In genomic region chr13:93172109-93172508, GRCh38 we compare ENCODE assay signal across 13 cellular contexts. TPM values are rescaled to one million over a fixed set of nuclear protein-coding genes. Genes with fewer than 3 reads are reported as not detected.
A peak's percentile ranks its signal among the peaks of the same experiment; 100 is the strongest.
DNase-seq lines count a peak whose midpoint lies in the region; TF ChIP-seq lines count a peak whose summit lies in the region.
"Had no signal": no experiment of that assay in that cellular context is flagged by ENCODE, and none has a peak within 500 bp of the region (broad histone marks: within the 10 kb centered on the region; RNA-seq: fewer than 3 reads in every experiment).

No MANE protein-coding gene starts in this region.

- H3K4me1 ChIP-seq in left ventricle myocardium inferior (no peaks in the 10 kb centered on the region), vagina (no peaks in the 10 kb centered on the region)
- H3K4me1 ChIP-seq: colonic mucosa had no signal

- peak; percentile 17 for DNase-seq in SKM-1 treated with dmso at 0.1 percent for 144 hours (lab: John Stamatoyannopoulos, UW; ENCODE audit: unreplicated experiment)
- DNase-seq in SKM-1 (lab: John Stamatoyannopoulos, UW; ENCODE audit: unreplicated experiment): no peak
- peak; percentile 5 for DNase-seq in OCI-M1 (lab: John Stamatoyannopoulos, UW)
- DNase-seq in hepatic stellate cell (ENCODE audit: low spot score): peak; percentile 0
- DNase-seq in NCI-H146 treated with DMSO at 0.1 percent for 48 hours (lab: John Stamatoyannopoulos, UW; ENCODE audit: unreplicated experiment): no peak
- DNase-seq in left ventricle myocardium inferior: no peak
- no peak for DNase-seq in COR-L47 (lab: John Stamatoyannopoulos, UW)
- DNase-seq in vagina (ENCODE audit: extremely low spot score in 2 of 2): no peak
- DNase-seq: activated naive CD8-positive, alpha-beta T cell treated with anti-CD3 and anti-CD28 coated beads, Interleukin-2, amount 50 U/mL, for 24 hours; colonic mucosa; GM23248; ovary; stimulated activated CD4-positive, alpha-beta T cell treated with anti-CD3 and anti-CD28 coated beads, Interleukin-12 subunit alpha, Interleukin-12 subunit beta, amount 100 ng/mL, for 4 hours had no signal

- H3K9me3 ChIP-seq in left ventricle myocardium inferior (replicated peaks) (peaks cover 16% of the 10 kb centered on the region), vagina (no peaks in the 10 kb centered on the region)
- H3K9me3 ChIP-seq: colonic mucosa, ovary had no signal

- no peak for TF ChIP-seq POLR2A in vagina (IDR thresholded peaks at IDR 0.05)

- TF ChIP-seq CTCF in left ventricle myocardium inferior (IDR thresholded peaks at IDR 0.05; ENCODE audit: borderline replicate concordance) (no peak), vagina (IDR thresholded peaks at IDR 0.05) (no peak)

- H3K27me3 ChIP-seq in left ventricle myocardium inferior (ENCODE audit: low read depth) (no peaks in the 10 kb centered on the region), vagina (no peaks in the 10 kb centered on the region)
- H3K27me3 ChIP-seq: colonic mucosa, ovary had no signal

- intact Hi-C loops in left ventricle myocardium inferior (cut with micrococcal nuclease) (no loop called here), vagina (cut with DNase I) (no loop called here)

- H3K4me3 ChIP-seq in left ventricle myocardium inferior (no peak overlapping the region), vagina (no peak overlapping the region)
- H3K4me3 ChIP-seq: colonic mucosa, GM23248, ovary had no signal

- no peaks in the 10 kb centered on the region for H3K36me3 ChIP-seq in left ventricle myocardium inferior
- no peaks in the 10 kb centered on the region for H3K36me3 ChIP-seq in vagina
- H3K36me3 ChIP-seq: colonic mucosa, ovary had no signal

- H3K27ac ChIP-seq in left ventricle myocardium inferior (replicated peaks): no peak overlapping the region
- H3K27ac ChIP-seq in vagina: no peak overlapping the region
- H3K27ac ChIP-seq: colonic mucosa, GM23248, ovary had no signal

RNA-seq across cellular contexts. Expression of gene GPC6, which starts 54.5 kb away (rescaled TPM):
- total RNA-seq in left ventricle myocardium inferior: 1.8 TPM
- total RNA-seq in vagina: 13.8 TPM

Comparison
In these comparisons a context has a peak if more than half of its experiments do, and no peak if none do; other contexts are left out.
1. DNase-seq: peak in SKM-1 treated with dmso at 0.1 percent for 144 hours (single experiment), OCI-M1 (single experiment) and hepatic stellate cell (single experiment); none in SKM-1 (single experiment), NCI-H146 treated with DMSO at 0.1 percent for 48 hours (single experiment), left ventricle myocardium inferior (single experiment), COR-L47 (single experiment) and vagina (0 of 2).